1 cellular context compared by ENCODE assay signal in the genomic region with DNA sequence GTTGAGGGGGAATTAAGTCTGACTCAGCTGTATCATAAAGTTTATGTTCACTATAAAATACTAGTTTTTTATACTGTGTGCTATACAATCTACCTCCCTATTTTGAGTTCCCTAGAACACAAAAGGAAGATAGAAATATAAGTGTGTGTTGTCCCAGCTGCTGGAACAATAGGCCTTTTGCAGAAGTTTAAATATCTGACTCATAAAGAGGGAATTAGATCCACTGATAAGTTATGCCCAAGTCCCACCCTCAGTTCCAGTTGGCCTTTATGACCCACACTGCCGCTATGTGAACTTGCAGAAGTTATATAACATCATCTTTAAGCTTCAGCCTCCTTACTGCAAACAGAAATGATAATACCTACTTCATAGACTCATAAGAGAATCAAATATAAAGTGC.
TF ChIP-seq lines count a peak whose summit lies in the region.

No MANE protein-coding gene starts in this region.

TF ChIP-seq in IMR-90, 13 proteins besides CTCF, POLR2A, EP300 and RAD21 (continued from another document):
- no peak for TF ChIP-seq MAZ (IDR thresholded peaks at IDR 0.05; ENCODE audit: borderline replicate concordance, low read depth, low read length)
